Comparison of ENCODE assay signal across 1 cellular context in genomic region chr16:27748868-27749546, GRCh38.
TF ChIP-seq lines count a peak whose summit lies in the region.

No MANE protein-coding gene starts in this region.

TF ChIP-seq in GM12878, 131 proteins besides CTCF, POLR2A, EP300 and RAD21 (continued from another document):
- no peak for TF ChIP-seq REST (IDR thresholded peaks at IDR 0.05; ENCODE audit: low read depth, low read length)
- peak; percentile 98 for TF ChIP-seq RAD51 (IDR thresholded peaks at IDR 0.05)
- TF ChIP-seq GATAD2B (conservative IDR thresholded peaks at IDR 0.05; ENCODE audit: low read depth), result no peak
- TF ChIP-seq NFIC (IDR thresholded peaks at IDR 0.05; ENCODE audit: low read depth, low read length), result no peak
- peak; percentile 73 for TF ChIP-seq USF1 (IDR thresholded peaks at IDR 0.05; ENCODE audit: borderline replicate concordance, extremely low read length, insufficient read depth, low read depth, low read length)
- TF ChIP-seq USF2 (IDR thresholded peaks at IDR 0.05; ENCODE audit: borderline replicate concordance, low read depth, low read length), result peak; percentile 56; the same call in 1 of the 2 replicates
- no peak for TF ChIP-seq ZNF592 (IDR thresholded peaks at IDR 0.05)
- TF ChIP-seq BHLHE40 (IDR thresholded peaks at IDR 0.05; ENCODE audit: borderline replicate concordance in 1 of 2, low read depth in 2 of 2, low read length in 1 of 2), result peak; percentile 69 to 88; a peak in 3 of 4 replicates
- peak; percentile 50; the same call in 1 of the 2 replicates for TF ChIP-seq ATF3 (IDR thresholded peaks at IDR 0.05; ENCODE audit: borderline replicate concordance, extremely low read depth, low read depth, low read length)
- TF ChIP-seq KDM1A (IDR thresholded peaks at IDR 0.05; ENCODE audit: borderline replicate concordance), result no peak
TF ChIP-seq in GM12878: peak in this region for 7.
